Comparison of ENCODE assay signal across 25 cellular contexts in genomic region chr1:48939828-48940227, GRCh38.
"Had no signal": no experiment of that assay in that cellular context is flagged by ENCODE, and none has a peak within 500 bp of the region (broad histone marks: within the 10 kb centered on the region; RNA-seq: fewer than 3 reads in every experiment).

No MANE protein-coding gene starts in this region.

- H2AFZ ChIP-seq: neural progenitor cell, parathyroid adenoma had no signal

- FAIRE-seq: small intestine, urothelium cell line had no signal

- H3K4me3 ChIP-seq: neural progenitor cell, ovary, psoas muscle, stomach, thoracic aorta, thyroid gland, tibial nerve, upper lobe of left lung, vagina had no signal

- H3K79me2 ChIP-seq: parathyroid adenoma had no signal

- ATAC-seq: natural killer cell; psoas muscle; right cardiac atrium; sciatic nerve; stimulated activated effector memory CD8-positive, alpha-beta T cell treated with anti-CD3 and anti-CD28 coated beads, Interleukin-12 subunit alpha, Interleukin-12 subunit beta, amount 100 ng/mL, for 72 hours had no signal

- DNase-seq: natural killer cell; occipital lobe; ovary; posterior cingulate gyrus; psoas muscle; right cardiac atrium; small intestine; stimulated activated CD4-positive, alpha-beta T cell treated with anti-CD3 and anti-CD28 coated beads, Interleukin-15, amount 100 ng/mL, for 24 hours; stimulated activated CD4-positive, alpha-beta T cell treated with anti-CD3 and anti-CD28 coated beads, Interleukin-2, amount 100 ng/mL, for 24 hours; stimulated activated CD4-positive, alpha-beta T cell treated with anti-CD3 and anti-CD28 coated beads, Interleukin-2, amount 100 ng/mL, for 48 hours; stimulated activated CD4-positive, alpha-beta T cell treated with anti-CD3 and anti-CD28 coated beads, Interleukin-4, amount 100 ng/mL, for 24 hours; stimulated activated naive B cell treated with anti-CD40 and anti-IgM and Interleukin-4, amounts not matched to agents 10 μg/mL and 1 μg/mL and 100 μg/mL, for 72 hours; stimulated activated naive CD4-positive, alpha-beta T cell treated with Interleukin-2 at 50 U/mL for 16 hours; stomach; thyroid gland; trophoblast cell; upper lobe of left lung had no signal

- H3K4me2 ChIP-seq: neural progenitor cell had no signal

- H3K9ac ChIP-seq: neural progenitor cell, parathyroid adenoma had no signal

- H3K27me3 ChIP-seq: neural progenitor cell, ovary, stomach, thyroid gland, tibial nerve, upper lobe of left lung, vagina had no signal

- H3K4me1 ChIP-seq: neural progenitor cell, parathyroid adenoma, psoas muscle, stomach, thyroid gland, tibial nerve, vagina had no signal

- H3K27ac ChIP-seq: neural progenitor cell, ovary, parathyroid adenoma, psoas muscle, stomach, thoracic aorta, thyroid gland, tibial nerve, upper lobe of left lung, vagina had no signal

- H3K9me3 ChIP-seq: ovary, psoas muscle, stomach, thoracic aorta, thyroid gland, tibial nerve, upper lobe of left lung, vagina had no signal

- H3K36me3 ChIP-seq: neural progenitor cell, ovary, stomach, thoracic aorta, thyroid gland, tibial nerve, upper lobe of left lung, vagina had no signal
